Comparison of ENCODE assay signal across 20 cellular contexts in genomic region chr2:239443102-239443620, GRCh38.
"Had no signal": no experiment of that assay in that cellular context is flagged by ENCODE, and none has a peak within 500 bp of the region (broad histone marks: within the 10 kb centered on the region; RNA-seq: fewer than 3 reads in every experiment).

No MANE protein-coding gene starts in this region.

- H3K27ac Mint-ChIP-seq: activated CD4-positive, alpha-beta T cell treated with anti-CD3 and anti-CD28 coated beads, Interleukin-2, amount 10 ng/mL, durations not matched to agents 7 days and 5 days; activated CD8-positive, alpha-beta T cell treated with anti-CD3 and anti-CD28 coated beads, Interleukin-2, amount 10 ng/mL, durations not matched to agents 7 days and 5 days; activated naive CD8-positive, alpha-beta T cell treated with anti-CD3 and anti-CD28 coated beads for 36 hours; stimulated activated memory B cell treated with anti-CD40 and anti-IgM and Interleukin-4, amounts not matched to agents 10 μg/mL and 1 μg/mL and 100 μg/mL, for 72 hours; type B pancreatic cell had no signal

- DNase-seq: activated CD4-positive, alpha-beta T cell treated with anti-CD3 and anti-CD28 coated beads, Interleukin-2, amount 10 ng/mL, durations not matched to agents 7 days and 5 days; activated CD8-positive, alpha-beta memory T cell treated with anti-CD3 and anti-CD28 coated beads, Interleukin-2, amount 50 U/mL, for 4 hours; activated CD8-positive, alpha-beta T cell treated with anti-CD3 and anti-CD28 coated beads, Interleukin-2, amount 10 ng/mL, durations not matched to agents 7 days and 5 days; activated naive CD4-positive, alpha-beta T cell treated with Interleukin-2 at 50 U/mL for 16 hours; activated naive CD8-positive, alpha-beta T cell treated with anti-CD3 and anti-CD28 coated beads for 36 hours; activated T-cell treated with anti-CD3 and anti-CD28 coated beads, Interleukin-2, amount 50 U/mL, for 4 hours; cerebellar nuclear complex; cortex of kidney; foreskin keratinocyte; left lung; naive thymus-derived CD8-positive, alpha-beta T cell; right lobe of liver; small intestine; stimulated activated CD4-positive, alpha-beta T cell treated with anti-CD3 and anti-CD28 coated beads, Interleukin-2, amount 100 ng/mL, for 24 hours; stomach; T-helper 2 cell had no signal

- H3K4me3 Mint-ChIP-seq: activated CD4-positive, alpha-beta T cell treated with anti-CD3 and anti-CD28 coated beads, Interleukin-2, amount 10 ng/mL, durations not matched to agents 7 days and 5 days; activated CD8-positive, alpha-beta T cell treated with anti-CD3 and anti-CD28 coated beads, Interleukin-2, amount 10 ng/mL, durations not matched to agents 7 days and 5 days; activated naive CD8-positive, alpha-beta T cell treated with anti-CD3 and anti-CD28 coated beads for 36 hours; activated T-cell treated with anti-CD3 and anti-CD28 coated beads, Interleukin-2, amount 50 U/mL, for 4 hours; stimulated activated memory B cell treated with anti-CD40 and anti-IgM and Interleukin-4, amounts not matched to agents 10 μg/mL and 1 μg/mL and 100 μg/mL, for 72 hours; type B pancreatic cell had no signal

- H3K36me3 ChIP-seq: left lung, right lobe of liver, stomach, thoracic aorta, vagina had no signal

- H3K9me3 ChIP-seq: left lung, right lobe of liver, stomach, thoracic aorta, vagina had no signal

- H3K27me3 ChIP-seq: right lobe of liver, vagina had no signal

- H3K9me3 Mint-ChIP-seq: activated CD4-positive, alpha-beta T cell treated with anti-CD3 and anti-CD28 coated beads, Interleukin-2, amount 10 ng/mL, durations not matched to agents 7 days and 5 days; activated naive CD8-positive, alpha-beta T cell treated with anti-CD3 and anti-CD28 coated beads for 36 hours; stimulated activated memory B cell treated with anti-CD40 and anti-IgM and Interleukin-4, amounts not matched to agents 10 μg/mL and 1 μg/mL and 100 μg/mL, for 72 hours had no signal

- H3K36me3 Mint-ChIP-seq: activated naive CD8-positive, alpha-beta T cell treated with anti-CD3 and anti-CD28 coated beads for 36 hours; naive thymus-derived CD8-positive, alpha-beta T cell; stimulated activated memory B cell treated with anti-CD40 and anti-IgM and Interleukin-4, amounts not matched to agents 10 μg/mL and 1 μg/mL and 100 μg/mL, for 72 hours; type B pancreatic cell had no signal

- H3K4me3 ChIP-seq: left lung, right lobe of liver, stomach, thoracic aorta, vagina had no signal

- H3K27ac ChIP-seq: foreskin keratinocyte, left lung, right lobe of liver, stomach, thoracic aorta had no signal

- H3K4me1 ChIP-seq: right lobe of liver had no signal

- ATAC-seq: activated CD8-positive, alpha-beta T cell treated with anti-CD3 and anti-CD28 coated beads, Interleukin-2, amount 10 ng/mL, durations not matched to agents 7 days and 5 days; activated T-cell treated with anti-CD3 and anti-CD28 coated beads, Interleukin-2, amount 50 U/mL, for 4 hours; naive thymus-derived CD8-positive, alpha-beta T cell; right lobe of liver; stimulated activated memory B cell treated with anti-CD40 and anti-IgM and Interleukin-4, amounts not matched to agents 10 μg/mL and 1 μg/mL and 100 μg/mL, for 72 hours had no signal
